ENCODE assay signal across 1 cellular context in genomic region chr18:58132595-58133191, GRCh38.
TF ChIP-seq lines count a peak whose summit lies in the region.

No MANE protein-coding gene starts in this region.

TF ChIP-seq in IMR-90, 13 proteins besides CTCF, POLR2A, EP300 and RAD21 (continued from another document):
- TF ChIP-seq USF2 (IDR thresholded peaks at IDR 0.05; ENCODE audit: low read depth, low read length) (no peak), MXI1 (IDR thresholded peaks at IDR 0.05; ENCODE audit: borderline replicate concordance, low read depth, low read length) (no peak)
TF ChIP-seq in IMR-90: peak in this region for 0.
